Comparison of ENCODE assay signal across 20 cellular contexts in the genomic region with DNA sequence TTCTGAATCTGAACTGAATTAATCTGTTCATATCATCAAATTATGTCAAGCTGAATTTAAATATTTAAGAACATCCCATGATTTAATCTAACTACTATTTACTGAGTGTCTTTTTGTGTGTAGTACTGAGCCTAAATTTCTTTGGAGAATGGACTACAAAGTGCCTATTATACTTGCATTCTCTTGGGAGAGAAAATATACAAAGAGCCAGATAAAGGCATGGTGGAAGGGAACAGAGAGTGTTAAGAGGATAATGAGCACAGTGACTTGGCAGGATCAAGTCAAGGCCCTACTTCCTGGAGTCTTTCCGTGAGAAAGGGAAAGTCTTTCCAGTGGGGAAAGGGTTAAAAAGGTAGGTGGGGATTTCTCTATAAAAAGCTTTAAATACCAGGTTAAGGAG. TPM values are rescaled to one million over a fixed set of nuclear protein-coding genes. Genes with fewer than 3 reads are reported as not detected.
DNase-seq lines count a peak whose midpoint lies in the region; ATAC-seq, FAIRE-seq and TF ChIP-seq lines count a peak whose summit lies in the region.
"Had no signal": no experiment of that assay in that cellular context is flagged by ENCODE, and none has a peak within 500 bp of the region (broad histone marks: within the 10 kb centered on the region; RNA-seq: fewer than 3 reads in every experiment).

No MANE protein-coding gene starts in this region.

- no peak overlapping the region for H3K4me3 Mint-ChIP-seq in WTC11
- H3K4me3 Mint-ChIP-seq in glutamatergic neuron (ENCODE audit: unreplicated experiment) = no peak overlapping the region
- H3K4me3 Mint-ChIP-seq: CD8-positive, alpha-beta memory T cell had no signal

- peaks cover 17% of the 10 kb centered on the region; the same call in 1 of the 2 replicates for H4K20me1 ChIP-seq in HepG2 (ENCODE audit: insufficient read depth, low read length)

- TF ChIP-seq POLR2A in HepG2 (IDR thresholded peaks at IDR 0.05; ENCODE audit: insufficient read depth in 1 of 2, low read depth in 2 of 2, low read length in 2 of 2) = no peak
- TF ChIP-seq POLR2A in right lobe of liver (IDR thresholded peaks at IDR 0.05) = no peak

- H3K9me3 ChIP-seq in HepG2 (ENCODE audit: low read length) (no peaks in the 10 kb centered on the region), right lobe of liver (no peaks in the 10 kb centered on the region)
- H3K9me3 ChIP-seq: BLaER1 treated with 17β-estradiol and CSF1 and Interleukin-3, amounts not matched to agents 10 nM and 100 nM had no signal

- ATAC-seq in HepG2 (no peak), right lobe of liver (no peak), WTC11 (no peak), GM18868 (IDR thresholded peaks at IDR 0.05; ENCODE audit: unreplicated experiment) (no peak)

- peaks cover 15% of the 10 kb centered on the region for H3K4me1 ChIP-seq in HepG2 (ENCODE audit: insufficient read depth, low read length)
- no peaks in the 10 kb centered on the region for H3K4me1 ChIP-seq in right lobe of liver
- H3K4me1 ChIP-seq: BLaER1 treated with 17β-estradiol and CSF1 and Interleukin-3, amounts not matched to agents 10 nM and 100 nM had no signal

- H3K4me3 ChIP-seq in HepG2 (replicated peaks in 1 of 3; ENCODE audit: insufficient read depth in 1 of 3, low read depth in 2 of 3, low read length in 3 of 3) (no peak overlapping the region), right lobe of liver (no peak overlapping the region)
- H3K4me3 ChIP-seq: BLaER1 treated with 17β-estradiol and CSF1 and Interleukin-3, amounts not matched to agents 10 nM and 100 nM had no signal

- no peak overlapping the region for H2AFZ ChIP-seq in HepG2 (ENCODE audit: low read length)

- no peaks in the 10 kb centered on the region for H3K27me3 Mint-ChIP-seq in WTC11 (ENCODE audit: low read depth)
- H3K27me3 Mint-ChIP-seq in glutamatergic neuron (ENCODE audit: unreplicated experiment) = no peaks in the 10 kb centered on the region

- CTCF ChIA-PET in HepG2 (lab: Yijun Ruan, JAX; ENCODE audit: low intra/inter-chr PET ratio, low total read pairs) (no interaction called here), WTC11 (lab: Charles Lee) (interaction anchor here (0.6 kb wide), 1 partner anchor 140 kb away, joined by 3 read pairs; no protein-coding TSS in a partner anchor)

- peaks cover 24% of the 10 kb centered on the region for H3K79me2 ChIP-seq in HepG2 (ENCODE audit: insufficient read depth, low read length)

- POLR2A ChIA-PET in HepG2 (lab: Yijun Ruan, JAX) = no interaction called here
- POLR2A ChIA-PET in WTC11 (lab: Charles Lee) = no interaction called here

- H3K27ac Mint-ChIP-seq in WTC11 (0 out of 2 replicates have a peak overlapping the region, but pooled peaks have one; percentile 6), glutamatergic neuron (ENCODE audit: unreplicated experiment) (peak overlapping the region; percentile 64)

- H3K27me3 ChIP-seq in HepG2 (ENCODE audit: control insufficient read depth in 1 of 2, insufficient read depth in 2 of 2, low read length in 2 of 2) (no peaks in the 10 kb centered on the region), right lobe of liver (no peaks in the 10 kb centered on the region)
- H3K27me3 ChIP-seq: BLaER1 treated with 17β-estradiol and CSF1 and Interleukin-3, amounts not matched to agents 10 nM and 100 nM had no signal

- no peak for TF ChIP-seq EP300 in HepG2 (IDR thresholded peaks at IDR 0.05; ENCODE audit: low read depth in 2 of 2, low read length in 2 of 2)
- TF ChIP-seq EP300 in HepG2 (CRISPR knock-in tag; IDR thresholded peaks at IDR 0.05; ENCODE audit: borderline replicate concordance) = no peak

- H3K4me1 Mint-ChIP-seq in WTC11 = no peaks in the 10 kb centered on the region; the same call in 1 of the 2 replicates
- peaks cover 3% of the 10 kb centered on the region for H3K4me1 Mint-ChIP-seq in glutamatergic neuron (ENCODE audit: low read depth, unreplicated experiment)

- H3K4me2 ChIP-seq in HepG2 (ENCODE audit: low read depth, low read length) = no peak overlapping the region
- H3K4me2 ChIP-seq: BLaER1 treated with 17β-estradiol and CSF1 and Interleukin-3, amounts not matched to agents 10 nM and 100 nM had no signal

- TF ChIP-seq CTCF in HepG2 (CRISPR knock-in tag; IDR thresholded peaks at IDR 0.05) = no peak
- TF ChIP-seq CTCF in right lobe of liver (IDR thresholded peaks at IDR 0.05) = no peak
- TF ChIP-seq CTCF in WTC11 (IDR thresholded peaks at IDR 0.05) = no peak
- TF ChIP-seq CTCF in glutamatergic neuron (IDR thresholded peaks at IDR 0.05; ENCODE audit: partially characterized antibody, unreplicated experiment) = no peak

- H3K27ac ChIP-seq in HepG2 (ENCODE audit: extremely low read length, insufficient read depth, low read length) (no peak overlapping the region), right lobe of liver (no peak overlapping the region)
- H3K27ac ChIP-seq: BLaER1 treated with 17β-estradiol and CSF1 and Interleukin-3, amounts not matched to agents 10 nM and 100 nM; HL-60 had no signal

- intact Hi-C loops in HepG2 (cut with micrococcal nuclease; ENCODE audit: unreplicated experiment) = no loop called here
- intact Hi-C loops in right lobe of liver (cut with DNase I) = no loop called here

- 97% methylated on average over 1 of the region's 1 CpG for WGBS in HepG2 (ENCODE audit: low lambda C conversion rate)
- WGBS in right lobe of liver (ENCODE audit: insufficient coverage, low coverage, low lambda C conversion rate, missing lambda C conversion rate) = 57% methylated on average over 1 of the region's 1 CpG

- BruUV-seq in HepG2 (replicated peaks; lab: Mats Ljungman, UMichigan) = TSS peak; percentile 12

- FAIRE-seq in HepG2 (lab: Jason Lieb, UNC) = no peak

- in situ Hi-C loops in HepG2 (cut with HindIII; ENCODE audit: extremely low pct_ligation_motif_present, low pct_unique_long_range_greater_than_20kb) = no loop called here

- DNase-seq in HepG2 (ENCODE audit: low spot score) = no peak
- DNase-seq in right lobe of liver = no peak
- no peak for DNase-seq in WTC11 (ENCODE audit: low spot score)
- DNase-seq in glutamatergic neuron = no peak
- DNase-seq in activated CD8-positive, alpha-beta memory T cell treated with anti-CD3 and anti-CD28 coated beads for 24 hours = no peak
- DNase-seq in GOT3 (lab: John Stamatoyannopoulos, UW) = no peak
- DNase-seq: CD8-positive, alpha-beta memory T cell; DMS79 treated with DMSO at 0.1 percent for 48 hours; H7; IMR-90; NCI-H1417 treated with DMSO at 0.1 percent for 48 hours; NCI-H187 treated with DMSO at 0.1 percent for 48 hours; NCI-H226; NCI-H524; NCI-H82; RPMI8226; SHP77 treated with DMSO at 0.1 percent for 48 hours had no signal

- no peak overlapping the region for H3K9ac ChIP-seq in HepG2 (ENCODE audit: insufficient read depth, low read depth, low read length)
- H3K9ac ChIP-seq: BLaER1 treated with 17β-estradiol and CSF1 and Interleukin-3, amounts not matched to agents 10 nM and 100 nM had no signal

- H3K36me3 Mint-ChIP-seq in WTC11 (peaks cover 46% of the 10 kb centered on the region), glutamatergic neuron (ENCODE audit: unreplicated experiment) (no peaks in the 10 kb centered on the region)

- no peak for TF ChIP-seq RAD21 in HepG2 (CRISPR knock-in tag; IDR thresholded peaks at IDR 0.05)

- no peaks in the 10 kb centered on the region for H3K9me3 Mint-ChIP-seq in WTC11
- H3K9me3 Mint-ChIP-seq in glutamatergic neuron (ENCODE audit: unreplicated experiment) = peaks cover 1% of the 10 kb centered on the region
- H3K9me3 Mint-ChIP-seq: CD8-positive, alpha-beta memory T cell had no signal

- peaks cover 12 to 44% of the 10 kb centered on the region in 2 experiments for H3K36me3 ChIP-seq in HepG2 (replicated peaks in 1 of 2; ENCODE audit: control insufficient read depth in 1 of 2, insufficient read depth in 2 of 2, low read length in 2 of 2)
- peaks cover 0 to 47% (median 13%) of the 10 kb centered on the region in 4 donors for H3K36me3 ChIP-seq in right lobe of liver

TF ChIP-seq in HepG2, 621 proteins besides CTCF, POLR2A, EP300 and RAD21:
- TF ChIP-seq ZNF652 (CRISPR knock-in tag; IDR thresholded peaks at IDR 0.05; ENCODE audit: borderline replicate concordance, low read depth) (0 out of 2 replicates have a peak, but pooled peaks have one; percentile 13), RCOR2 (CRISPR knock-in tag; IDR thresholded peaks at IDR 0.05) (no peak)

RNA-seq across cellular contexts. Expression of a gene that starts 15.0 kb away (rescaled TPM):
- 15.2 and 25.5 TPM in 2 replicates for total RNA-seq in HepG2 (2016; rRNA removed; fragmentation: Illumina TruSeq; extraction: Trizol)
- total RNA-seq in HepG2 (2016; cell fraction: cytosol; rRNA removed; fragmentation: Illumina TruSeq; extraction: Trizol; ENCODE audit: low read depth) = 3.4 and 3.5 TPM in 2 replicates
- total RNA-seq in HepG2 (2016; cell fraction: insoluble cytoplasmic fraction; rRNA removed; fragmentation: Illumina TruSeq; extraction: Trizol) = 14.7 and 23.3 TPM in 2 replicates
- 8.9 and 9.0 TPM in 2 replicates for total RNA-seq in HepG2 (2016; cell fraction: membrane; rRNA removed; fragmentation: Illumina TruSeq; extraction: Trizol)
- total RNA-seq in HepG2 (2016; cell fraction: nucleus; rRNA removed; fragmentation: Illumina TruSeq; extraction: Trizol) = 24.7 and 28.5 TPM in 2 replicates
- 16.9 and 19.4 TPM in 2 replicates for polyA plus RNA-seq in HepG2 (2011; rRNA removed)
- 8.1 and 13.3 TPM in 2 replicates for polyA plus RNA-seq in HepG2 (2011; cell fraction: cytosol; rRNA removed)
- 18.3 and 21.6 TPM in 2 replicates for polyA plus RNA-seq in HepG2 (2011; cell fraction: nucleus; rRNA removed)
- 20.8 and 21.9 TPM in 2 replicates for polyA plus RNA-seq in HepG2 (2012)
- polyA plus RNA-seq in HepG2 (2016; cell fraction: cytosol; fragmentation: Illumina TruSeq; extraction: Trizol; ENCODE audit: low read depth) = 0.61 and 0.65 TPM in 2 replicates
- 16.9 and 18.5 TPM in 2 replicates for polyA plus RNA-seq in HepG2 (2016; cell fraction: insoluble cytoplasmic fraction; fragmentation: Illumina TruSeq; extraction: Trizol; ENCODE audit: low read depth)
- polyA plus RNA-seq in HepG2 (2016; cell fraction: membrane; fragmentation: Illumina TruSeq; extraction: Trizol; ENCODE audit: low read depth) = 2.2 and 3.1 TPM in 2 replicates
- polyA plus RNA-seq in HepG2 (2016; cell fraction: nucleus; fragmentation: Illumina TruSeq; extraction: Trizol; ENCODE audit: insufficient read depth, low read depth) = 32.1 and 32.3 TPM in 2 replicates
- polyA minus RNA-seq in HepG2 (2011; rRNA and poly(A)+ RNA removed; ENCODE audit: low replicate concordance) = 24.3 and 26.9 TPM in 2 replicates
- 29.8 and 30.1 TPM in 2 replicates for polyA minus RNA-seq in HepG2 (2011; cell fraction: cytosol; rRNA and poly(A)+ RNA removed)
- 48.7 and 54.1 TPM in 2 replicates for polyA minus RNA-seq in HepG2 (2011; cell fraction: nucleus; rRNA and poly(A)+ RNA removed)
- total RNA-seq in right lobe of liver = 10 to 100 TPM; 11.5 to 16.6 (median 15.1) TPM
- total RNA-seq in WTC11 (2021) = 51.6 to 53.5 TPM (median 53.0 TPM) in 3 replicates
- total RNA-seq in glutamatergic neuron (ENCODE audit: unreplicated experiment) = 60.4 TPM
